24 cellular contexts compared by ENCODE assay signal in genomic region chr20:17884318-17885003, GRCh38.
"Had no signal": no experiment of that assay in that cellular context is flagged by ENCODE, and none has a peak within 500 bp of the region (broad histone marks: within the 10 kb centered on the region; RNA-seq: fewer than 3 reads in every experiment).

No MANE protein-coding gene starts in this region.

- H3K36me3 Mint-ChIP-seq: activated CD4-positive, alpha-beta memory T cell treated with anti-CD3 and anti-CD28 coated beads for 36 hours; activated CD8-positive, alpha-beta memory T cell treated with anti-CD3 and anti-CD28 coated beads, Interleukin-2, amount 10 ng/mL, durations not matched to agents 7 days and 5 days; T-cell had no signal

- H3K9me3 ChIP-seq: suprapubic skin, transverse colon, uterus had no signal

- H3K4me3 Mint-ChIP-seq: activated B cell treated with CpG ODN at 0.5 μM for 24 hours; activated CD4-positive, alpha-beta memory T cell treated with anti-CD3 and anti-CD28 coated beads for 36 hours; activated CD8-positive, alpha-beta memory T cell treated with anti-CD3 and anti-CD28 coated beads, Interleukin-2, amount 10 ng/mL, durations not matched to agents 7 days and 5 days; activated naive CD4-positive, alpha-beta T cell treated with anti-CD3 and anti-CD28 coated beads for 36 hours; activated naive CD8-positive, alpha-beta T cell treated with anti-CD3 and anti-CD28 coated beads, Interleukin-2, amount 50 U/mL, for 24 hours; effector memory CD8-positive, alpha-beta T cell; naive thymus-derived CD8-positive, alpha-beta T cell; T-cell had no signal

- ATAC-seq: activated CD8-positive, alpha-beta memory T cell treated with anti-CD3 and anti-CD28 coated beads, Interleukin-2, amount 10 ng/mL, durations not matched to agents 7 days and 5 days; activated naive CD8-positive, alpha-beta T cell treated with anti-CD3 and anti-CD28 coated beads, Interleukin-2, amount 50 U/mL, for 24 hours; effector memory CD8-positive, alpha-beta T cell; naive thymus-derived CD8-positive, alpha-beta T cell; T-cell had no signal

- H3K79me2 ChIP-seq: hepatocyte had no signal

- H3K27me3 ChIP-seq: hepatocyte, suprapubic skin, transverse colon, uterus had no signal

- DNase-seq: activated B cell treated with CpG ODN at 0.5 μM for 24 hours; activated CD4-positive, alpha-beta memory T cell treated with anti-CD3 and anti-CD28 coated beads for 36 hours; activated CD4-positive, alpha-beta T cell treated with anti-CD3 and anti-CD28 coated beads for 4 hours; activated CD8-positive, alpha-beta memory T cell treated with anti-CD3 and anti-CD28 coated beads, Interleukin-2, amount 10 ng/mL, durations not matched to agents 7 days and 5 days; activated naive CD4-positive, alpha-beta T cell treated with anti-CD3 and anti-CD28 coated beads for 36 hours; activated naive CD8-positive, alpha-beta T cell treated with anti-CD3 and anti-CD28 coated beads, Interleukin-2, amount 50 U/mL, for 24 hours; aorta; dermis blood vessel endothelial cell; effector memory CD8-positive, alpha-beta T cell; left cardiac atrium; naive thymus-derived CD8-positive, alpha-beta T cell; occipital lobe; retina; stimulated activated CD4-positive, alpha-beta T cell treated with anti-CD3 and anti-CD28 coated beads, Interleukin-12 subunit alpha, Interleukin-12 subunit beta, amount 100 ng/mL, for 4 hours; stimulated activated CD4-positive, alpha-beta T cell treated with anti-CD3 and anti-CD28 coated beads, Interleukin-1b, Interleukin-23, amount 100 ng/mL, for 48 hours; stimulated activated CD8-positive, alpha-beta memory T cell treated with anti-CD3 and anti-CD28 coated beads, Interleukin-4, amount 100 ng/mL, for 48 hours; stimulated activated naive CD4-positive, alpha-beta T cell treated with Interleukin-2 at 50 U/mL for 16 hours; T-cell; T-helper 9 cell; transverse colon; uterus had no signal

- H3K4me1 ChIP-seq: suprapubic skin, uterus had no signal

- H3K4me1 Mint-ChIP-seq: activated CD8-positive, alpha-beta memory T cell treated with anti-CD3 and anti-CD28 coated beads, Interleukin-2, amount 10 ng/mL, durations not matched to agents 7 days and 5 days; T-cell had no signal

- H3K27ac ChIP-seq: suprapubic skin, uterus had no signal

- H3K36me3 ChIP-seq: suprapubic skin, transverse colon, uterus had no signal

- H3K27ac Mint-ChIP-seq: activated B cell treated with CpG ODN at 0.5 μM for 24 hours; activated CD4-positive, alpha-beta memory T cell treated with anti-CD3 and anti-CD28 coated beads for 36 hours; activated CD8-positive, alpha-beta memory T cell treated with anti-CD3 and anti-CD28 coated beads, Interleukin-2, amount 10 ng/mL, durations not matched to agents 7 days and 5 days; activated naive CD4-positive, alpha-beta T cell treated with anti-CD3 and anti-CD28 coated beads for 36 hours; activated naive CD8-positive, alpha-beta T cell treated with anti-CD3 and anti-CD28 coated beads, Interleukin-2, amount 50 U/mL, for 24 hours; activated T-helper 2 cell treated with anti-CD3 and anti-CD28 coated beads, Interferon-gamma antibody, Interleukin-2, Interleukin-4, amounts not matched to agents 10 μg/mL and 5 μg/mL and 100 μg/mL, durations not matched to agents 14 hours and 24 hours and 36 hours; effector memory CD8-positive, alpha-beta T cell; T-cell had no signal

- H3K4me3 ChIP-seq: hepatocyte, suprapubic skin, transverse colon, uterus had no signal

- H3K4me2 ChIP-seq: hepatocyte had no signal

- H3K9me3 Mint-ChIP-seq: activated CD4-positive, alpha-beta memory T cell treated with anti-CD3 and anti-CD28 coated beads for 36 hours; effector memory CD8-positive, alpha-beta T cell had no signal

- H2AFZ ChIP-seq: hepatocyte had no signal
